Comparison of ENCODE assay signal across 8 cellular contexts in the genomic region with DNA sequence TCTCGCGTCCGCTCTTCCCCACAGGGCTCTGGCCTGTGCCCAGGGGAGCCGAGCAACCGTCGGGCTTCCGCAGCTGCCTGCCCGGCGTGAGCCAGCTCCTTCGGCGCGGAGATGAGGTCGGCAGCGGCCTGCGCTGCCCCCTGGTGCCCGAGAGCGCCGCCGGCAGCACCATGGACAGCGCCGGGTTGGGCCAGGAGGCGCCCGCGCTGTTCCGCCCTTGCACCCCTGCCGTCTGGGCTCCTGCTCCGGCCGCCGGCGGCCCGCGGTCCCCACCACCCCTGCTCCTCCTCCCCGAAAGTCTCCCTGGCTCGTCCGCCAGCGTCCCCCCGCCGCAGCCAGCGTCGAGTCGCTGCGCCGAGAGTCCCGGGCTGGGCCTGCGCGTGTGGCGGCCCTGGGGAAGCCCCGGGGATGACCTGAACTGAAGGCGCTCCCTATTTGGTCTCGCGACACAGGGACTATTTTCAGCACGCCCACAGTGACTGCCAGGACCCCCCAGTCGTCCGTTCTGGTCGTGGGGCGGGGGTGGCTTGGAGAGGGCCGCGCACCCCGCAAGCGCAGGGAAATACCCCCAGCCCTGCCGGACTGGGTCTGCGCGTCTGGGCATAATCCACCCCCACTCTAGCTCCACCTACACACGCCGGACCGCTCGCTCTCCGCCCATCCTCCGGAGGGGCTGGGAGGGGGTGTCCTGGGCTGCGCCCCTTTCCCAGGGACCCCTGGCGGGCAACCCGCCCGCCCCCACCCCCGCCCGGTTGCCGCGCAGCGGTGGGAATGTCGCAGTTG. TPM values are rescaled to one million over a fixed set of nuclear protein-coding genes. Genes with fewer than 3 reads are reported as not detected.
DNase-seq lines count a peak whose midpoint lies in the region; ATAC-seq and TF ChIP-seq lines count a peak whose summit lies in the region.

No MANE protein-coding gene starts in this region.

- H3K36me3 ChIP-seq in SK-N-MC (ENCODE audit: insufficient read depth, low read length) (no peaks in the 10 kb centered on the region), cardiac muscle cell (no peaks in the 10 kb centered on the region), psoas muscle (ENCODE audit: insufficient read depth in 1 of 2, low read depth in 1 of 2) (no peaks in the 10 kb centered on the region), aorta (ENCODE audit: control insufficient read depth in 1 of 2, insufficient read depth in 2 of 2, low read length in 1 of 2) (no peaks in the 10 kb centered on the region)

- TF ChIP-seq CTCF in cardiac muscle cell (IDR thresholded peaks at IDR 0.05; ENCODE audit: low read depth, low read length) (peak; percentile 87), psoas muscle (IDR thresholded peaks at IDR 0.05) (peak; percentile 80)

- no peak overlapping the region for H3K9ac ChIP-seq in SK-N-MC (ENCODE audit: insufficient read length)

- H3K4me3 ChIP-seq in SK-N-MC (peak overlapping the region; percentile 68), cardiac muscle cell (peak overlapping the region; percentile 24), psoas muscle (no peak overlapping the region), aorta (ENCODE audit: low read length in 2 of 2) (no peak overlapping the region)

- H3K27ac ChIP-seq in SK-N-MC (no peak overlapping the region), cardiac muscle cell (no peak overlapping the region), psoas muscle (no peak overlapping the region), aorta (ENCODE audit: low read depth in 1 of 2, low read length in 2 of 2) (no peak overlapping the region)

- DNase-seq in AG20443 (ENCODE audit: low spot score) = peak; percentile 93
- DNase-seq in GM19238 (ENCODE audit: insufficient read length, low spot score) = peak; percentile 92
- DNase-seq in LHCN-M2 (ENCODE audit: low read depth) = peak; percentile 77
- no peak for DNase-seq in SK-N-MC (ENCODE audit: low read depth, low spot score)
- DNase-seq in activated naive CD4-positive, alpha-beta T cell treated with anti-CD3 and anti-CD28 coated beads, Interleukin-2, amount 50 U/mL, for 16 hours = peak; percentile 77
- peak; percentile 88 to 92 for DNase-seq in cardiac muscle cell (ENCODE audit: low read depth in 1 of 2, low spot score in 1 of 2)
- peak; percentile 82 to 89 for DNase-seq in psoas muscle
- DNase-seq in aorta = peak; percentile 85 to 94

- H3K4me1 ChIP-seq in cardiac muscle cell (ENCODE audit: low read depth) (peaks cover 17% of the 10 kb centered on the region), psoas muscle (peaks cover 5% of the 10 kb centered on the region), aorta (ENCODE audit: control insufficient read depth in 1 of 2, insufficient read depth in 2 of 2, low read length in 2 of 2) (no peaks in the 10 kb centered on the region)

- H3K9me3 ChIP-seq in SK-N-MC (ENCODE audit: low read depth, low read length) (no peaks in the 10 kb centered on the region), cardiac muscle cell (ENCODE audit: low read depth) (no peaks in the 10 kb centered on the region), psoas muscle (no peaks in the 10 kb centered on the region), aorta (ENCODE audit: control insufficient read depth, low read length) (no peaks in the 10 kb centered on the region)

- 1 to 2% (median 1%) methylated on average over 58 to 79 of the region's 79 CpGs for WGBS in psoas muscle, 3 donors
- 0 to 1% methylated on average over 55 to 79 of the region's 79 CpGs for WGBS in aorta, 2 donors

- ATAC-seq in psoas muscle = peak; percentile 86 to 90 (median 87)
- peak; percentile 83 for ATAC-seq in aorta (ENCODE audit: low FRiP score)

- H3K27me3 ChIP-seq in cardiac muscle cell (peaks cover 100% of the 10 kb centered on the region), psoas muscle (ENCODE audit: insufficient read depth in 3 of 3, low read length in 2 of 3) (peaks cover 0 to 90% (median 26%) of the 10 kb centered on the region in 3 donors), aorta (ENCODE audit: control insufficient read depth in 1 of 2, insufficient read depth in 2 of 2, low read length in 1 of 2) (peaks cover 0 to 2% of the 10 kb centered on the region in 2 donors)

- intact Hi-C loops in psoas muscle (cut with DNase I) = loop anchor here (2.0 to 5.0 kb wide), 2 partner anchors 162 to 192 kb away; no protein-coding TSS in a partner anchor
- intact Hi-C loops in aorta (cut with DNase I) = loop anchor here (2.0 to 10.0 kb wide), 3 partner anchors 97 to 192 kb away; no protein-coding TSS in a partner anchor

RNA-seq across cellular contexts. Expression of gene HES3, which starts 1.3 kb away (rescaled TPM):
- total RNA-seq in LHCN-M2 (2014; rRNA removed) (not detected in 2 replicates), cardiac muscle cell (not detected in 2 replicates), psoas muscle (not detected), aorta (not detected)
- not detected for polyA plus RNA-seq in LHCN-M2 (2012)
- polyA plus RNA-seq in cardiac muscle cell (not detected in 2 replicates), psoas muscle (not detected), aorta (not detected)

RNA-seq across cellular contexts. Expression of gene ICMT, which starts 9.5 kb away (rescaled TPM):
- 135 and 145 TPM in 2 replicates for total RNA-seq in LHCN-M2 (2014; rRNA removed)
- 49.4 TPM for polyA plus RNA-seq in LHCN-M2 (2012)
- 45.4 and 72.2 TPM in 2 replicates for total RNA-seq in cardiac muscle cell
- polyA plus RNA-seq in cardiac muscle cell = 40.6 and 54.3 TPM in 2 replicates
- total RNA-seq in psoas muscle = 100 to 1,000 TPM in 1 of 4 donors, 10 to 100 TPM in 3; 57.3 to 215 (median 68.3) TPM
- polyA plus RNA-seq in psoas muscle = 100 to 1,000 TPM in 1 of 3 donors, 10 to 100 TPM in 2; 39.2 to 101 (median 47.2) TPM
- 10 to 100 TPM; 49.7 to 55.8 TPM for total RNA-seq in aorta
- polyA plus RNA-seq in aorta = 10 to 100 TPM; 21.2 to 30.8 TPM

RNA-seq across cellular contexts. Expression of gene GPR153, which starts 15.6 kb away (rescaled TPM):
- total RNA-seq in LHCN-M2 (2014; rRNA removed) (38.2 and 43.0 TPM in 2 replicates), cardiac muscle cell (22.7 and 32.7 TPM in 2 replicates), psoas muscle (1 to 10 TPM; 2.2 to 3.5 (median 2.9) TPM), aorta (10 to 100 TPM in 1 of 2 donors, 1 to 10 TPM in 1; 4.5 to 17.0 TPM)
- 11.8 TPM for polyA plus RNA-seq in LHCN-M2 (2012)
- polyA plus RNA-seq in cardiac muscle cell (21.0 and 30.3 TPM in 2 replicates), psoas muscle (1 to 10 TPM in 1 of 3 donors, under 1 TPM in 2; 0.49 to 1.6 (median 0.75) TPM), aorta (1 to 10 TPM; 3.7 to 4.4 TPM)

RNA-seq across cellular contexts. Expression of gene RNF207, which starts 39.4 kb away (rescaled TPM):
- total RNA-seq in LHCN-M2 (2014; rRNA removed) (1.0 and 1.3 TPM in 2 replicates), cardiac muscle cell (198 and 273 TPM in 2 replicates), psoas muscle (10 to 100 TPM in 1 of 4 donors, 1 to 10 TPM in 3; 3.4 to 13.6 (median 4.6) TPM), aorta (10 to 100 TPM; 13.2 to 31.4 TPM)
- 0.33 TPM for polyA plus RNA-seq in LHCN-M2 (2012)
- polyA plus RNA-seq in cardiac muscle cell (166 and 180 TPM in 2 replicates), psoas muscle (1 to 10 TPM; 2.5 to 5.1 (median 3.0) TPM), aorta (10 to 100 TPM in 1 of 2 donors, 1 to 10 TPM in 1; 1.5 to 15.8 TPM)

RNA-seq across cellular contexts. Expression of gene RPL22, which starts 45.9 kb away (rescaled TPM):
- total RNA-seq in LHCN-M2 (2014; rRNA removed) (111 and 136 TPM in 2 replicates), cardiac muscle cell (101 and 132 TPM in 2 replicates), psoas muscle (100 to 1,000 TPM; 308 to 417 (median 333) TPM), aorta (100 to 1,000 TPM; 309 to 335 TPM)
- polyA plus RNA-seq in LHCN-M2 (2012) = 596 TPM
- polyA plus RNA-seq in cardiac muscle cell (123 and 130 TPM in 2 replicates), psoas muscle (100 to 1,000 TPM; 285 to 333 (median 291) TPM), aorta (100 to 1,000 TPM; 370 to 547 TPM)

Comparison
In these comparisons a context has a peak if more than half of its experiments do, and no peak if none do; other contexts are left out.
1. H3K4me3 ChIP-seq: peak in SK-N-MC (single experiment) and cardiac muscle cell (single experiment); none in psoas muscle (single experiment) and aorta (0 of 2).